2 cellular contexts compared by ENCODE assay signal in the genomic region with DNA sequence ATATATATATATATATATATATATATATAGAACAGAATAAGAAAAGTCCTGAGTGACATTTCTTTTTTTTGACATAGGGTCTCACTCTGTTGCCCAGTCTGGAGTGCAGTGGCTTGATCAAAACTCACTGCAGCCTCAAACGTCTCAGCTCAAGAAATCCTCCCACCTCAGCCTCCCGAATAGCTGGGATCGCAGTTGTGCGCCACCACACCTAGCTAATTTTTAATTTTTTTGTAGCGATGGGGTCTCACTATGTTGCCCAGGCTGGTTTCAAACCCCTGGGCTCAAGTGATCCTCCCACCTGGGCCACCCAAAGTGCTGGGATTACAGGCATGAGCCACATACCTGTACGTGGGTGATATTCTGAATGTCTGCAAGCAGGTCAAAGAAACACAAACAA.
A peak's percentile ranks its signal among the peaks of the same experiment; 100 is the strongest.
TF ChIP-seq lines count a peak whose summit lies in the region.

No MANE protein-coding gene starts in this region.

TF ChIP-seq in HEK293, 187 proteins besides CTCF, POLR2A, EP300 and RAD21:
- TF ChIP-seq ZFP3 (tag by site-specific recombination; IDR thresholded peaks at IDR 0.05; ENCODE audit: low read depth) (no peak), ZNF175 (tag by site-specific recombination; IDR thresholded peaks at IDR 0.05) (no peak), ZSCAN16 (tag by site-specific recombination; IDR thresholded peaks at IDR 0.05) (no peak), ZNF121 (tag by site-specific recombination; IDR thresholded peaks at IDR 0.05) (peak; percentile 93)

TF ChIP-seq in K562, 482 proteins besides CTCF, POLR2A, EP300 and RAD21:
- TF ChIP-seq ZNF121 (CRISPR knock-in tag; conservative IDR thresholded peaks at IDR 0.05) = peak; percentile 94
- TF ChIP-seq ZNF589 (CRISPR knock-in tag; IDR thresholded peaks at IDR 0.05; ENCODE audit: low read depth) = no peak
- TF ChIP-seq RBM25 (IDR thresholded peaks at IDR 0.05; ENCODE audit: low read depth, low read length, severe bottlenecking) = peak; percentile 26
TF ChIP-seq in K562: peak in this region for 2.
